31 cellular contexts compared by ENCODE assay signal in the genomic region with DNA sequence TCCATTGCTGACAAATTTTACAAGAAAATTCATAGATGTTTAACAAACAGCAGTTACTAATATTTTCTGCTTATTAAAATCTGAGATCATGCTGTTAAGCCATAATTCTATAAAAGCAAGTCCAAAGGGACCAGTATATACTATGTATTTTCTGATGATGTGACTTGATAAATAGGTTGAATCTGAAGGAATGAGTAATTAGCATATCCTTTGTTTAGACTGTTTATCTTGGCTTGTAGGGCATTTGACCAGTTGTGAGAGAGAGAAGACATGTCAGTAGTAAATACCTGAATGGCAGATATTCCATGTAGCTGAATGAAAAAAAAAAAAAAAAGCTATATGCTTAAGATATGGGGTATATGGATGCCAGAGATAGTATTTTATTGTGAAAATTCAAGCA. TPM values are rescaled to one million over a fixed set of nuclear protein-coding genes. Genes with fewer than 3 reads are reported as not detected.
DNase-seq lines count a peak whose midpoint lies in the region; ATAC-seq and TF ChIP-seq lines count a peak whose summit lies in the region.
"Had no signal": no experiment of that assay in that cellular context is flagged by ENCODE, and none has a peak within 500 bp of the region (broad histone marks: within the 10 kb centered on the region; RNA-seq: fewer than 3 reads in every experiment).

No MANE protein-coding gene starts in this region.

- ATAC-seq in gastrocnemius medialis (no peak), HG03095 (IDR thresholded peaks at IDR 0.05; ENCODE audit: unreplicated experiment) (no peak)
- no peak for ATAC-seq in activated naive CD4-positive, alpha-beta T cell treated with anti-CD3 and anti-CD28 coated beads, Interleukin-2, amount 50 U/mL, for 72 hours
- ATAC-seq: activated T-helper 17 cell treated with anti-CD3 and anti-CD28 coated beads, Interleukin-2, amount 50 U/mL, for 72 hours; esophagus mucosa; foreskin keratinocyte had no signal

- peaks cover 99% of the 10 kb centered on the region for H3K79me2 ChIP-seq in SU-DHL-6 (ENCODE audit: insufficient read depth, low read length)

- no peaks in the 10 kb centered on the region for H3K36me3 Mint-ChIP-seq in immature natural killer cell
- no peaks in the 10 kb centered on the region for H3K36me3 Mint-ChIP-seq in activated naive CD4-positive, alpha-beta T cell treated with anti-CD3 and anti-CD28 coated beads, Interleukin-2, amount 50 U/mL, for 72 hours

- 0 out of 2 replicates have a peak overlapping the region, but pooled peaks have one; percentile 9 for H3K9ac ChIP-seq in SU-DHL-6 (ENCODE audit: low read length)
- H3K9ac ChIP-seq: BLaER1 had no signal

- no peak for TF ChIP-seq POLR2A in gastrocnemius medialis (IDR thresholded peaks at IDR 0.05)

- H3K36me3 ChIP-seq in SU-DHL-6 (ENCODE audit: low read length), result no peaks in the 10 kb centered on the region
- H3K36me3 ChIP-seq in gastrocnemius medialis, result no peaks in the 10 kb centered on the region
- H3K36me3 ChIP-seq: BLaER1, pancreas had no signal

- no peaks in the 10 kb centered on the region for H3K27me3 Mint-ChIP-seq in immature natural killer cell (ENCODE audit: low read depth in 3 of 3)
- H3K27me3 Mint-ChIP-seq: activated CD4-positive, alpha-beta memory T cell treated with anti-CD3 and anti-CD28 coated beads, Interleukin-2, amount 10 ng/mL, durations not matched to agents 7 days and 5 days; activated T-helper 17 cell treated with anti-CD3 and anti-CD28 coated beads, Interleukin-2, amount 50 U/mL, for 72 hours had no signal

- H3F3A ChIP-seq in SU-DHL-6 (ENCODE audit: insufficient read depth), result peaks cover 24% of the 10 kb centered on the region; the same call in 1 of the 2 replicates

- TF ChIP-seq CTCF in SU-DHL-6 (IDR thresholded peaks at IDR 0.05; ENCODE audit: insufficient read depth, low read length, poor library complexity, severe bottlenecking) (no peak), gastrocnemius medialis (IDR thresholded peaks at IDR 0.05 in 4 of 5, conservative IDR thresholded peaks at IDR 0.05 in 1 of 5) (no peak)

- intact Hi-C loops in gastrocnemius medialis (cut with DNase I; ENCODE audit: low total_unique reads), result loop anchor here (10.0 kb wide), 1 partner anchor 448 kb away; no protein-coding TSS in a partner anchor

- H3K4me3 ChIP-seq in SU-DHL-6 (ENCODE audit: insufficient read depth, low read length, poor library complexity, severe bottlenecking), result no peak overlapping the region
- no peak overlapping the region for H3K4me3 ChIP-seq in gastrocnemius medialis
- H3K4me3 ChIP-seq: BLaER1, pancreas, right lobe of liver, SJSA1 had no signal

- H3K27ac ChIP-seq in SU-DHL-6 (ENCODE audit: low read depth, low read length), result peak overlapping the region; percentile 47
- H3K27ac ChIP-seq in gastrocnemius medialis, result peak overlapping the region; percentile 89 to 99 (median 95)
- H3K27ac ChIP-seq: BLaER1, foreskin keratinocyte, SJSA1 had no signal

- H3K27ac Mint-ChIP-seq in immature natural killer cell, result no peak overlapping the region
- H3K27ac Mint-ChIP-seq in activated naive CD4-positive, alpha-beta T cell treated with anti-CD3 and anti-CD28 coated beads, Interleukin-2, amount 50 U/mL, for 72 hours, result no peak overlapping the region
- H3K27ac Mint-ChIP-seq: activated CD4-positive, alpha-beta memory T cell treated with anti-CD3 and anti-CD28 coated beads, Interleukin-2, amount 10 ng/mL, durations not matched to agents 7 days and 5 days; activated T-helper 17 cell treated with anti-CD3 and anti-CD28 coated beads, Interleukin-2, amount 50 U/mL, for 72 hours; nephron progenitor cell; T-helper 1 cell treated with Interleukin-12 subunit alpha and Interleukin-12 subunit beta and Interleukin-4 antibody, amounts not matched to agents 30 μg/mL and 1 μg/mL, for 36 hours had no signal

- peaks cover 37 to 70% of the 10 kb centered on the region in 2 donors for H3K4me1 Mint-ChIP-seq in immature natural killer cell

- no peaks in the 10 kb centered on the region for H3K9me2 ChIP-seq in SU-DHL-6 (replicated peaks; ENCODE audit: insufficient read depth, low read length)

- H3K4me2 ChIP-seq in SU-DHL-6 (ENCODE audit: low read depth, low read length, poor library complexity, severe bottlenecking), result peak overlapping the region; percentile 44
- H3K4me2 ChIP-seq: BLaER1 had no signal

- DNase-seq in M059J (ENCODE audit: low read depth), result peak; percentile 26
- DNase-seq in dermis blood vessel endothelial cell, result peak; percentile 58
- DNase-seq in gastrocnemius medialis, result no peak
- no peak for DNase-seq in immature natural killer cell
- no peak for DNase-seq in effector CD4-positive, alpha-beta T cell
- DNase-seq in activated naive CD4-positive, alpha-beta T cell treated with anti-CD3 and anti-CD28 coated beads, Interleukin-2, amount 50 U/mL, for 72 hours (ENCODE audit: low spot score in 2 of 2), result no peak
- DNase-seq: activated CD4-positive, alpha-beta memory T cell treated with anti-CD3 and anti-CD28 coated beads, Interleukin-2, amount 10 ng/mL, durations not matched to agents 7 days and 5 days; activated CD4-positive, alpha-beta T cell treated with anti-CD3 and anti-CD28 coated beads for 1 hour; activated naive CD4-positive, alpha-beta T cell treated with anti-CD3 and anti-CD28 coated beads, Interleukin-2, amount 50 U/mL, for 16 hours; amygdala; central memory CD4-positive, alpha-beta T cell; COR-L47; DMS79; effector CD8-positive, alpha-beta T cell; foreskin keratinocyte; GF-D8; H9; MV-4-11; NCI-H146; NCI-H510A treated with DMSO at 0.1 percent for 48 hours; nephron progenitor cell; pancreas; right lobe of liver; stimulated activated CD4-positive, alpha-beta T cell treated with anti-CD3 and anti-CD28 coated beads, Interleukin-2, amount 100 ng/mL, for 48 hours had no signal

- peak overlapping the region in 1 of 5 donors; percentile 39 for H3K4me3 Mint-ChIP-seq in immature natural killer cell
- H3K4me3 Mint-ChIP-seq: activated CD4-positive, alpha-beta memory T cell treated with anti-CD3 and anti-CD28 coated beads, Interleukin-2, amount 10 ng/mL, durations not matched to agents 7 days and 5 days; activated T-helper 17 cell treated with anti-CD3 and anti-CD28 coated beads, Interleukin-2, amount 50 U/mL, for 72 hours; H9; nephron progenitor cell; T-helper 1 cell treated with Interleukin-12 subunit alpha and Interleukin-12 subunit beta and Interleukin-4 antibody, amounts not matched to agents 30 μg/mL and 1 μg/mL, for 36 hours had no signal

- H4K20me1 ChIP-seq in SU-DHL-6 (ENCODE audit: low read depth, low read length), result no peaks in the 10 kb centered on the region
- H4K20me1 ChIP-seq: BLaER1 had no signal

- peaks cover 58 to 88% of the 10 kb centered on the region in 2 donors for H3K4me1 ChIP-seq in gastrocnemius medialis
- H3K4me1 ChIP-seq: foreskin keratinocyte had no signal

- H3K9me3 ChIP-seq in SU-DHL-6 (ENCODE audit: insufficient read depth, low read length) (no peaks in the 10 kb centered on the region), gastrocnemius medialis (no peaks in the 10 kb centered on the region)
- H3K9me3 ChIP-seq: BLaER1, pancreas, right lobe of liver, SJSA1 had no signal

- in situ Hi-C loops in gastrocnemius medialis (cut with MboI; ENCODE audit: low sequenced_read_pairs in 4 of 4), result no loop called here

- H3K9me3 Mint-ChIP-seq in immature natural killer cell, result no peaks in the 10 kb centered on the region
- no peaks in the 10 kb centered on the region for H3K9me3 Mint-ChIP-seq in activated naive CD4-positive, alpha-beta T cell treated with anti-CD3 and anti-CD28 coated beads, Interleukin-2, amount 50 U/mL, for 72 hours
- H3K9me3 Mint-ChIP-seq: activated CD4-positive, alpha-beta memory T cell treated with anti-CD3 and anti-CD28 coated beads, Interleukin-2, amount 10 ng/mL, durations not matched to agents 7 days and 5 days; activated T-helper 17 cell treated with anti-CD3 and anti-CD28 coated beads, Interleukin-2, amount 50 U/mL, for 72 hours; H9; nephron progenitor cell; T-helper 1 cell treated with Interleukin-12 subunit alpha and Interleukin-12 subunit beta and Interleukin-4 antibody, amounts not matched to agents 30 μg/mL and 1 μg/mL, for 36 hours had no signal

- no peaks in the 10 kb centered on the region for H3K27me3 ChIP-seq in SU-DHL-6 (ENCODE audit: low read length)
- H3K27me3 ChIP-seq in gastrocnemius medialis, result no peaks in the 10 kb centered on the region
- H3K27me3 ChIP-seq: BLaER1, foreskin keratinocyte, pancreas, right lobe of liver, SJSA1 had no signal

- no peak overlapping the region for H2AFZ ChIP-seq in SU-DHL-6 (ENCODE audit: low read depth, low read length, severe bottlenecking)

RNA-seq across cellular contexts. Expression of a gene that starts 14.6 kb away (rescaled TPM):
- 13.6 and 20.5 TPM in 2 replicates for total RNA-seq in M059J (2014; rRNA removed; shearing (Covaris generic))
- total RNA-seq in dermis blood vessel endothelial cell (16.8 and 18.0 TPM in 2 replicates), gastrocnemius medialis (100 to 1,000 TPM in 2 of 4 donors, 10 to 100 TPM in 2; 97.8 to 109 (median 102) TPM)
- 1 to 10 TPM in 2 of 3 donors, under 1 TPM in 1; 0.51 to 5.9 (median 3.0) TPM for polyA plus RNA-seq in immature natural killer cell
- total RNA-seq in activated naive CD4-positive, alpha-beta T cell treated with anti-CD3 and anti-CD28 coated beads, Interleukin-2, amount 50 U/mL, for 72 hours, result 10 to 100 TPM; 11.8 to 25.0 TPM

Comparison
In these comparisons a context has a peak if more than half of its experiments do, and no peak if none do; other contexts are left out.
1. DNase-seq: peak in M059J (single experiment) and dermis blood vessel endothelial cell (single experiment); none in gastrocnemius medialis (0 of 2), immature natural killer cell (0 of 3), effector CD4-positive, alpha-beta T cell (single experiment) and activated naive CD4-positive, alpha-beta T cell treated with anti-CD3 and anti-CD28 coated beads, Interleukin-2, amount 50 U/mL, for 72 hours (0 of 2).